In the genomic region with DNA sequence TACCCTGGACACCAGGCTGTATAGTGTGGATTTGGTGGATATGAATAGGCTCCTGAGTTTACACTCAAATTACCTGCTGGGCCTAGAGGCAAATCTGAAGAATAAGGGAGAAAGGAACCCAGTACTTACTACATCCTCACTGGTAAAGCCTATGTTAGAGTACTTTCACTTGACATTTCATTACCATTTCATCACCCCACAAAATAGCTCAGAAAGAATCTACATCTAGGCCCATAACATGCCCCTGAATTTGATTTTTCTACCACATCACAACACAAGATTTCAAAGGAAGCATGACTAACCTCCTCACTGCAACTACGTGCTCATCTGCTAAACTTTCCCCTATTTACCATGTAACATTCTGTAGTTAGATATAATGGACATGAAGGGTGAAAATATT, we compare ENCODE assay signal across 1 cellular context.
TF ChIP-seq lines count a peak whose summit lies in the region.

No MANE protein-coding gene starts in this region.

TF ChIP-seq in GM23338, 12 proteins besides CTCF, POLR2A, EP300 and RAD21 (continued from another document):
- TF ChIP-seq, protein P1, sequence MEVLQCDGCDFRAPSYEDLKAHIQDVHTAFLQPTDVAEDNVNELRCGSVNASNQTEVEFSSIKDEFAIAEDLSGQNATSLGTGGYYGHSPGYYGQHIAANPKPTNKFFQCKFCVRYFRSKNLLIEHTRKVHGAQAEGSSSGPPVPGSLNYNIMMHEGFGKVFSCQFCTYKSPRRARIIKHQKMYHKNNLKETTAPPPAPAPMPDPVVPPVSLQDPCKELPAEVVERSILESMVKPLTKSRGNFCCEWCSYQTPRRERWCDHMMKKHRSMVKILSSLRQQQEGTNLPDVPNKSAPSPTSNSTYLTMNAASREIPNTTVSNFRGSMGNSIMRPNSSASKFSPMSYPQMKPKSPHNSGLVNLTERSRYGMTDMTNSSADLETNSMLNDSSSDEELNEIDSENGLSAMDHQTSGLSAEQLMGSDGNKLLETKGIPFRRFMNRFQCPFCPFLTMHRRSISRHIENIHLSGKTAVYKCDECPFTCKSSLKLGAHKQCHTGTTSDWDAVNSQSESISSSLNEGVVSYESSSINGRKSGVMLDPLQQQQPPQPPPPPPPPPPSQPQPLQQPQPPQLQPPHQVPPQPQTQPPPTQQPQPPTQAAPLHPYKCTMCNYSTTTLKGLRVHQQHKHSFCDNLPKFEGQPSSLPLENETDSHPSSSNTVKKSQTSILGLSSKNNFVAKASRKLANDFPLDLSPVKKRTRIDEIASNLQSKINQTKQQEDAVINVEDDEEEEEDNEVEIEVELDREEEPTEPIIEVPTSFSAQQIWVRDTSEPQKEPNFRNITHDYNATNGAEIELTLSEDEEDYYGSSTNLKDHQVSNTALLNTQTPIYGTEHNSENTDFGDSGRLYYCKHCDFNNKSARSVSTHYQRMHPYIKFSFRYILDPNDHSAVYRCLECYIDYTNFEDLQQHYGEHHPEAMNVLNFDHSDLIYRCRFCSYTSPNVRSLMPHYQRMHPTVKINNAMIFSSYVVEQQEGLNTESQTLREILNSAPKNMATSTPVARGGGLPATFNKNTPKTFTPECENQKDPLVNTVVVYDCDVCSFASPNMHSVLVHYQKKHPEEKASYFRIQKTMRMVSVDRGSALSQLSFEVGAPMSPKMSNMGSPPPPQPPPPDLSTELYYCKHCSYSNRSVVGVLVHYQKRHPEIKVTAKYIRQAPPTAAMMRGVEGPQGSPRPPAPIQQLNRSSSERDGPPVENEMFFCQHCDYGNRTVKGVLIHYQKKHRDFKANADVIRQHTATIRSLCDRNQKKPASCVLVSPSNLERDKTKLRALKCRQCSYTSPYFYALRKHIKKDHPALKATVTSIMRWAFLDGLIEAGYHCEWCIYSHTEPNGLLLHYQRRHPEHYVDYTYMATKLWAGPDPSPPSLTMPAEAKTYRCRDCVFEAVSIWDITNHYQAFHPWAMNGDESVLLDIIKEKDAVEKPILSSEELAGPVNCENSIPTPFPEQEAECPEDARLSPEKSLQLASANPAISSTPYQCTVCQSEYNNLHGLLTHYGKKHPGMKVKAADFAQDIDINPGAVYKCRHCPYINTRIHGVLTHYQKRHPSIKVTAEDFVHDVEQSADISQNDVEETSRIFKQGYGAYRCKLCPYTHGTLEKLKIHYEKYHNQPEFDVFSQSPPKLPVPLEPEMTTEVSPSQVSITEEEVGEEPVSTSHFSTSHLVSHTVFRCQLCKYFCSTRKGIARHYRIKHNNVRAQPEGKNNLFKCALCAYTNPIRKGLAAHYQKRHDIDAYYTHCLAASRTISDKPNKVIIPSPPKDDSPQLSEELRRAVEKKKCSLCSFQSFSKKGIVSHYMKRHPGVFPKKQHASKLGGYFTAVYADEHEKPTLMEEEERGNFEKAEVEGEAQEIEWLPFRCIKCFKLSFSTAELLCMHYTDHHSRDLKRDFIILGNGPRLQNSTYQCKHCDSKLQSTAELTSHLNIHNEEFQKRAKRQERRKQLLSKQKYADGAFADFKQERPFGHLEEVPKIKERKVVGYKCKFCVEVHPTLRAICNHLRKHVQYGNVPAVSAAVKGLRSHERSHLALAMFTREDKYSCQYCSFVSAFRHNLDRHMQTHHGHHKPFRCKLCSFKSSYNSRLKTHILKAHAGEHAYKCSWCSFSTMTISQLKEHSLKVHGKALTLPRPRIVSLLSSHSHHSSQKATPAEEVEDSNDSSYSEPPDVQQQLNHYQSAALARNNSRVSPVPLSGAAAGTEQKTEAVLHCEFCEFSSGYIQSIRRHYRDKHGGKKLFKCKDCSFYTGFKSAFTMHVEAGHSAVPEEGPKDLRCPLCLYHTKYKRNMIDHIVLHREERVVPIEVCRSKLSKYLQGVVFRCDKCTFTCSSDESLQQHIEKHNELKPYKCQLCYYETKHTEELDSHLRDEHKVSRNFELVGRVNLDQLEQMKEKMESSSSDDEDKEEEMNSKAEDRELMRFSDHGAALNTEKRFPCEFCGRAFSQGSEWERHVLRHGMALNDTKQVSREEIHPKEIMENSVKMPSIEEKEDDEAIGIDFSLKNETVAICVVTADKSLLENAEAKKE (CRISPR knock-in tag; IDR thresholded peaks at IDR 0.05) = no peak
- TF ChIP-seq NANOG (IDR thresholded peaks at IDR 0.05; ENCODE audit: borderline replicate concordance) = no peak
- TF ChIP-seq, protein P2, sequence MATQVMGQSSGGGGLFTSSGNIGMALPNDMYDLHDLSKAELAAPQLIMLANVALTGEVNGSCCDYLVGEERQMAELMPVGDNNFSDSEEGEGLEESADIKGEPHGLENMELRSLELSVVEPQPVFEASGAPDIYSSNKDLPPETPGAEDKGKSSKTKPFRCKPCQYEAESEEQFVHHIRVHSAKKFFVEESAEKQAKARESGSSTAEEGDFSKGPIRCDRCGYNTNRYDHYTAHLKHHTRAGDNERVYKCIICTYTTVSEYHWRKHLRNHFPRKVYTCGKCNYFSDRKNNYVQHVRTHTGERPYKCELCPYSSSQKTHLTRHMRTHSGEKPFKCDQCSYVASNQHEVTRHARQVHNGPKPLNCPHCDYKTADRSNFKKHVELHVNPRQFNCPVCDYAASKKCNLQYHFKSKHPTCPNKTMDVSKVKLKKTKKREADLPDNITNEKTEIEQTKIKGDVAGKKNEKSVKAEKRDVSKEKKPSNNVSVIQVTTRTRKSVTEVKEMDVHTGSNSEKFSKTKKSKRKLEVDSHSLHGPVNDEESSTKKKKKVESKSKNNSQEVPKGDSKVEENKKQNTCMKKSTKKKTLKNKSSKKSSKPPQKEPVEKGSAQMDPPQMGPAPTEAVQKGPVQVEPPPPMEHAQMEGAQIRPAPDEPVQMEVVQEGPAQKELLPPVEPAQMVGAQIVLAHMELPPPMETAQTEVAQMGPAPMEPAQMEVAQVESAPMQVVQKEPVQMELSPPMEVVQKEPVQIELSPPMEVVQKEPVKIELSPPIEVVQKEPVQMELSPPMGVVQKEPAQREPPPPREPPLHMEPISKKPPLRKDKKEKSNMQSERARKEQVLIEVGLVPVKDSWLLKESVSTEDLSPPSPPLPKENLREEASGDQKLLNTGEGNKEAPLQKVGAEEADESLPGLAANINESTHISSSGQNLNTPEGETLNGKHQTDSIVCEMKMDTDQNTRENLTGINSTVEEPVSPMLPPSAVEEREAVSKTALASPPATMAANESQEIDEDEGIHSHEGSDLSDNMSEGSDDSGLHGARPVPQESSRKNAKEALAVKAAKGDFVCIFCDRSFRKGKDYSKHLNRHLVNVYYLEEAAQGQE (IDR thresholded peaks at IDR 0.05; ENCODE audit: unreplicated experiment) = no peak
- TF ChIP-seq, protein P3, sequence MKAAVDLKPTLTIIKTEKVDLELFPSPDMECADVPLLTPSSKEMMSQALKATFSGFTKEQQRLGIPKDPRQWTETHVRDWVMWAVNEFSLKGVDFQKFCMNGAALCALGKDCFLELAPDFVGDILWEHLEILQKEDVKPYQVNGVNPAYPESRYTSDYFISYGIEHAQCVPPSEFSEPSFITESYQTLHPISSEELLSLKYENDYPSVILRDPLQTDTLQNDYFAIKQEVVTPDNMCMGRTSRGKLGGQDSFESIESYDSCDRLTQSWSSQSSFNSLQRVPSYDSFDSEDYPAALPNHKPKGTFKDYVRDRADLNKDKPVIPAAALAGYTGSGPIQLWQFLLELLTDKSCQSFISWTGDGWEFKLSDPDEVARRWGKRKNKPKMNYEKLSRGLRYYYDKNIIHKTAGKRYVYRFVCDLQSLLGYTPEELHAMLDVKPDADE (IDR thresholded peaks at IDR 0.05) = no peak
- no peak for TF ChIP-seq CREB1 (CRISPR knock-in tag; IDR thresholded peaks at IDR 0.05; ENCODE audit: low read depth)
- no peak for TF ChIP-seq ZNF331 (CRISPR knock-in tag; IDR thresholded peaks at IDR 0.05; ENCODE audit: low read depth)
- TF ChIP-seq EZH2 (IDR thresholded peaks at IDR 0.05; ENCODE audit: low read depth, unreplicated experiment) = no peak
- TF ChIP-seq ZNF114 (CRISPR knock-in tag; IDR thresholded peaks at IDR 0.05) = no peak
- no peak for TF ChIP-seq POLR2AphosphoS5 (IDR thresholded peaks at IDR 0.05; ENCODE audit: low read depth)
- no peak for TF ChIP-seq STAT1 (IDR thresholded peaks at IDR 0.05; ENCODE audit: unreplicated experiment)
